In genomic region chr1:24930703-24931480, GRCh38 we compare ENCODE assay signal across 10 cellular contexts. TPM values are rescaled to one million over a fixed set of nuclear protein-coding genes. Genes with fewer than 3 reads are reported as not detected.
DNase-seq lines count a peak whose midpoint lies in the region; ATAC-seq, FAIRE-seq and TF ChIP-seq lines count a peak whose summit lies in the region.
"Had no signal": no experiment of that assay in that cellular context is flagged by ENCODE, and none has a peak within 500 bp of the region (broad histone marks: within the 10 kb centered on the region; RNA-seq: fewer than 3 reads in every experiment).

No MANE protein-coding gene starts in this region.

- H3K9ac ChIP-seq in HUES48 (ENCODE audit: low read depth, low read length): no peak overlapping the region

- no peak for TF ChIP-seq CTCF in CD8-positive, alpha-beta T cell (IDR thresholded peaks at IDR 0.05)
- TF ChIP-seq CTCF in brain microvascular endothelial cell (IDR thresholded peaks at IDR 0.05; ENCODE audit: low read depth, low read length, missing control alignments) (no peak), ovary (IDR thresholded peaks at IDR 0.05) (no peak)

- DNase-seq in CD8-positive, alpha-beta T cell: no peak
- DNase-seq in brain microvascular endothelial cell (no peak), ovary (no peak), AG08396 (ENCODE audit: low spot score) (no peak), HTR-8/SVneo (ENCODE audit: insufficient read length, low spot score) (no peak), UCSD-AML1 (lab: John Stamatoyannopoulos, UW; ENCODE audit: unreplicated experiment) (no peak)
- DNase-seq in naive thymus-derived CD8-positive, alpha-beta T cell: peak in 3 of 10 donors; percentile 9 to 31 (median 28)

- no peaks in the 10 kb centered on the region for H3K27me3 Mint-ChIP-seq in CD8-positive, alpha-beta T cell (ENCODE audit: low read depth)
- H3K27me3 Mint-ChIP-seq in naive thymus-derived CD8-positive, alpha-beta T cell: no peaks in the 10 kb centered on the region

- peaks cover 11% of the 10 kb centered on the region for H3K36me3 ChIP-seq in CD8-positive, alpha-beta T cell (ENCODE audit: insufficient read depth, low read length)
- no peaks in the 10 kb centered on the region for H3K36me3 ChIP-seq in HUES48 (ENCODE audit: control insufficient read depth, insufficient read depth, low read length)
- H3K36me3 ChIP-seq in brain microvascular endothelial cell (replicated peaks): no peaks in the 10 kb centered on the region
- H3K36me3 ChIP-seq in ovary: no peaks in the 10 kb centered on the region

- peaks cover 36% of the 10 kb centered on the region for H3K36me3 Mint-ChIP-seq in CD8-positive, alpha-beta T cell
- H3K36me3 Mint-ChIP-seq in naive thymus-derived CD8-positive, alpha-beta T cell: peaks cover 4 to 19% (median 9%) of the 10 kb centered on the region in 3 donors

- TF ChIP-seq POLR2A in ovary (IDR thresholded peaks at IDR 0.05): no peak

- TF ChIP-seq EP300 in ovary (IDR thresholded peaks at IDR 0.05): no peak

- 8 to 10% (median 9%) methylated on average over 57 of the region's 57 CpGs for WGBS in ovary, 3 donors

- H3K27ac Mint-ChIP-seq in CD8-positive, alpha-beta T cell: peak overlapping the region; percentile 84
- peak overlapping the region; percentile 59 to 93 (median 86) for H3K27ac Mint-ChIP-seq in naive thymus-derived CD8-positive, alpha-beta T cell

- peaks cover 45% of the 10 kb centered on the region for H3K4me1 ChIP-seq in CD8-positive, alpha-beta T cell (ENCODE audit: insufficient read depth, low read length)
- H3K4me1 ChIP-seq in HUES48 (ENCODE audit: control insufficient read depth, insufficient read depth, low read length) (peaks cover 53% of the 10 kb centered on the region), ovary (ENCODE audit: insufficient read depth) (no peaks in the 10 kb centered on the region)

- intact Hi-C loops in CD8-positive, alpha-beta T cell (cut with DNase I, micrococcal nuclease): loop anchor here (1.0 to 10.0 kb wide), 5 partner anchors 20 to 274 kb away; no protein-coding TSS in a partner anchor
- intact Hi-C loops in ovary (cut with DNase I): no loop called here

- no peak for ATAC-seq in CD8-positive, alpha-beta T cell
- no peak for ATAC-seq in naive thymus-derived CD8-positive, alpha-beta T cell

- CTCF ChIA-PET in CD8-positive, alpha-beta T cell (lab: Charles Lee): interaction anchor here (0.6 to 14.6 kb wide), 25 partner anchors 8 to 275 kb away, joined by 3 to 111 read pairs (median 5); no protein-coding TSS in a partner anchor

- H3K4me3 ChIP-seq in CD8-positive, alpha-beta T cell (ENCODE audit: low read depth, low read length): peak overlapping the region; percentile 47
- H3K4me3 ChIP-seq in HUES48 (ENCODE audit: low read depth, low read length) (peak overlapping the region; percentile 60), brain microvascular endothelial cell (ENCODE audit: low read depth, low read length) (peak overlapping the region; percentile 32), ovary (no peak overlapping the region)

- no peaks in the 10 kb centered on the region for H3K27me3 ChIP-seq in CD8-positive, alpha-beta T cell (ENCODE audit: insufficient read depth, low read length)
- H3K27me3 ChIP-seq in HUES48 (ENCODE audit: control insufficient read depth, insufficient read depth, low read length) (peaks cover 95% of the 10 kb centered on the region), brain microvascular endothelial cell (replicated peaks) (no peaks in the 10 kb centered on the region), ovary (no peaks in the 10 kb centered on the region)

- H3K4me3 Mint-ChIP-seq in CD8-positive, alpha-beta T cell: peak overlapping the region; percentile 73
- peak overlapping the region; percentile 56 to 99 (median 76) for H3K4me3 Mint-ChIP-seq in naive thymus-derived CD8-positive, alpha-beta T cell

- no peaks in the 10 kb centered on the region for H3K9me3 ChIP-seq in CD8-positive, alpha-beta T cell (ENCODE audit: low read length)
- H3K9me3 ChIP-seq in HUES48 (ENCODE audit: control insufficient read depth, insufficient read depth, low read length): no peaks in the 10 kb centered on the region
- H3K9me3 ChIP-seq in ovary: no peaks in the 10 kb centered on the region

- in situ Hi-C loops in brain microvascular endothelial cell (cut with HindIII; ENCODE audit: low pct_ligation_motif_present, low sequenced_read_pairs): no loop called here

- POLR2A ChIA-PET in CD8-positive, alpha-beta T cell (lab: Charles Lee): interaction anchor here (0.6 to 9.8 kb wide), 20 partner anchors 9 to 169 kb away, joined by 3 to 195 read pairs (median 8); no protein-coding TSS in a partner anchor
- POLR2A ChIA-PET in naive thymus-derived CD8-positive, alpha-beta T cell (lab: Charles Lee): interaction anchor here (0.5 to 11.0 kb wide), 29 partner anchors 9 to 1817 kb away, joined by 3 to 290 read pairs (median 6); no protein-coding TSS in a partner anchor

- FAIRE-seq in HTR-8/SVneo (lab: Jason Lieb, UNC): no peak
- FAIRE-seq: bronchial epithelial cell, kidney had no signal

- peak overlapping the region; percentile 53 for H3K27ac ChIP-seq in CD8-positive, alpha-beta T cell (ENCODE audit: low read depth, low read length)
- H3K27ac ChIP-seq in HUES48 (ENCODE audit: low read depth, low read length): no peak overlapping the region
- peak overlapping the region; percentile 23 for H3K27ac ChIP-seq in brain microvascular endothelial cell
- H3K27ac ChIP-seq in ovary: no peak overlapping the region

- H3K9me3 Mint-ChIP-seq in CD8-positive, alpha-beta T cell: no peaks in the 10 kb centered on the region
- no peaks in the 10 kb centered on the region for H3K9me3 Mint-ChIP-seq in naive thymus-derived CD8-positive, alpha-beta T cell

- H3K4me1 Mint-ChIP-seq in CD8-positive, alpha-beta T cell (ENCODE audit: low read depth): peaks cover 48% of the 10 kb centered on the region
- H3K4me1 Mint-ChIP-seq in naive thymus-derived CD8-positive, alpha-beta T cell: peaks cover 26 to 65% (median 63%) of the 10 kb centered on the region in 4 donors

RNA-seq across cellular contexts. Expression of gene RUNX3, which starts 0.8 kb away (rescaled TPM):
- total RNA-seq in CD8-positive, alpha-beta T cell: 100 to 1,000 TPM; 423 to 424 TPM
- 10 to 100 TPM; 87.1 to 95.3 TPM for total RNA-seq in naive thymus-derived CD8-positive, alpha-beta T cell
- 10 to 100 TPM; 22.0 to 64.0 (median 54.0) TPM for polyA plus RNA-seq in naive thymus-derived CD8-positive, alpha-beta T cell
- 1 to 10 TPM in 1 of 7 donors, under 1 TPM in 6; 0.23 to 1.3 (median 0.83) TPM for total RNA-seq in ovary
- 1 to 10 TPM in 1 of 2 donors, under 1 TPM in 1; 0.30 to 1.9 TPM for polyA plus RNA-seq in ovary

Comparison
In these comparisons a context has a peak if more than half of its experiments do, and no peak if none do; other contexts are left out.
1. H3K27ac ChIP-seq: peak in CD8-positive, alpha-beta T cell (single experiment) and brain microvascular endothelial cell (single experiment); none in HUES48 (single experiment) and ovary (0 of 2).
2. RNA of gene RUNX3, which starts 0.8 kb away (total RNA-seq): 423 to 424 TPM in CD8-positive, alpha-beta T cell and 87.1 to 95.3 TPM in naive thymus-derived CD8-positive, alpha-beta T cell; 0.23 to 1.3 TPM in ovary; every median in the first group is over 10 times any median in the second.
3. intact Hi-C loops: an anchor here in CD8-positive, alpha-beta T cell (1.0 to 10.0 kb wide); none called in ovary.